ENCODE assay signal across 20 cellular contexts in genomic region chr4:55727746-55728145, GRCh38.
"Had no signal": no experiment of that assay in that cellular context is flagged by ENCODE, and none has a peak within 500 bp of the region (broad histone marks: within the 10 kb centered on the region; RNA-seq: fewer than 3 reads in every experiment).

No MANE protein-coding gene starts in this region.

- DNase-seq: activated CD4-positive, alpha-beta T cell treated with anti-CD3 and anti-CD28 coated beads, Interleukin-2, amount 50 U/mL, for 4 hours; activated gamma-delta T cell; amniotic stem cell; dermis blood vessel endothelial cell; effector memory CD4-positive, alpha-beta T cell; heart left ventricle; stimulated activated CD4-positive, alpha-beta T cell treated with anti-CD3 and anti-CD28 coated beads, Interleukin-4, amount 100 ng/mL, for 24 hours; testis; WERI-Rb-1 had no signal

- H3K27ac ChIP-seq: cardiac muscle cell, esophagus muscularis mucosa, gastroesophageal sphincter, heart left ventricle, neutrophil, parathyroid adenoma, testis, WERI-Rb-1 had no signal

- H3K79me2 ChIP-seq: parathyroid adenoma had no signal

- H3K36me3 ChIP-seq: cardiac muscle cell, esophagus muscularis mucosa, gastroesophageal sphincter, heart left ventricle, neutrophil, WERI-Rb-1 had no signal

- H3K9me3 ChIP-seq: esophagus muscularis mucosa, gastroesophageal sphincter, heart left ventricle, neutrophil, testis had no signal

- H3K27me3 ChIP-seq: cardiac muscle cell, testis had no signal

- ATAC-seq: gastroesophageal sphincter; heart left ventricle; natural killer cell treated with Interleukin-12 subunit alpha and Interleukin-12 subunit beta and Interleukin-15 and Interleukin-18, amount 100 ng/mL, for 72 hours; sciatic nerve; stimulated activated memory B cell treated with anti-CD40 and anti-IgM and Interleukin-4, amounts not matched to agents 10 μg/mL and 1 μg/mL and 100 μg/mL, for 72 hours had no signal

- H3K4me1 ChIP-seq: esophagus muscularis mucosa, gastroesophageal sphincter, heart left ventricle, parathyroid adenoma, testis had no signal

- H3K4me3 Mint-ChIP-seq: activated naive CD8-positive, alpha-beta T cell; natural killer cell treated with Interleukin-12 subunit alpha and Interleukin-12 subunit beta and Interleukin-15 and Interleukin-18, amount 100 ng/mL, for 72 hours; stimulated activated memory B cell treated with anti-CD40 and anti-IgM and Interleukin-4, amounts not matched to agents 10 μg/mL and 1 μg/mL and 100 μg/mL, for 72 hours; type B pancreatic cell had no signal

- H3K27me3 Mint-ChIP-seq: type B pancreatic cell had no signal

- H3K9ac ChIP-seq: parathyroid adenoma had no signal

- FAIRE-seq: endothelial cell of umbilical vein had no signal

- H3K36me3 Mint-ChIP-seq: activated naive CD8-positive, alpha-beta T cell; natural killer cell treated with Interleukin-12 subunit alpha and Interleukin-12 subunit beta and Interleukin-15 and Interleukin-18, amount 100 ng/mL, for 72 hours; stimulated activated memory B cell treated with anti-CD40 and anti-IgM and Interleukin-4, amounts not matched to agents 10 μg/mL and 1 μg/mL and 100 μg/mL, for 72 hours; type B pancreatic cell had no signal

- H3K27ac Mint-ChIP-seq: activated naive CD8-positive, alpha-beta T cell; natural killer cell treated with Interleukin-12 subunit alpha and Interleukin-12 subunit beta and Interleukin-15 and Interleukin-18, amount 100 ng/mL, for 72 hours; stimulated activated memory B cell treated with anti-CD40 and anti-IgM and Interleukin-4, amounts not matched to agents 10 μg/mL and 1 μg/mL and 100 μg/mL, for 72 hours; type B pancreatic cell had no signal

- H3K9me3 Mint-ChIP-seq: natural killer cell treated with Interleukin-12 subunit alpha and Interleukin-12 subunit beta and Interleukin-15 and Interleukin-18, amount 100 ng/mL, for 72 hours had no signal

- H3K4me1 Mint-ChIP-seq: stimulated activated memory B cell treated with anti-CD40 and anti-IgM and Interleukin-4, amounts not matched to agents 10 μg/mL and 1 μg/mL and 100 μg/mL, for 72 hours had no signal

- H2AFZ ChIP-seq: parathyroid adenoma had no signal

- H3K4me3 ChIP-seq: cardiac muscle cell, esophagus muscularis mucosa, gastroesophageal sphincter, heart left ventricle, testis had no signal
